Comparison of ENCODE assay signal across 8 cellular contexts in genomic region chr17:80454557-80455327, GRCh38. TPM values are rescaled to one million over a fixed set of nuclear protein-coding genes. Genes with fewer than 3 reads are reported as not detected.
DNase-seq lines count a peak whose midpoint lies in the region; ATAC-seq and TF ChIP-seq lines count a peak whose summit lies in the region.

No MANE protein-coding gene starts in this region.

- DNase-seq in CD4-positive, alpha-beta memory T cell, result peak; percentile 92 to 96 (median 95)
- DNase-seq in HK-2 (ENCODE audit: unreplicated experiment) (peak; percentile 97), NCI-H82 treated with DMSO at 0.1 percent for 48 hours (lab: John Stamatoyannopoulos, UW; ENCODE audit: unreplicated experiment) (peak; percentile 83), ecto neural progenitor cell (ENCODE audit: low spot score) (peak; percentile 99), lower lobe of right lung (peak; percentile 98)
- DNase-seq in activated CD8-positive, alpha-beta T cell treated with anti-CD3 and anti-CD28 coated beads for 36 hours, result peak; percentile 97
- peak; percentile 87 to 91 (median 88) for DNase-seq in stimulated activated CD4-positive, alpha-beta T cell treated with anti-CD3 and anti-CD28 coated beads, TNF-alpha, amount 100 ng/mL, for 1 hour (ENCODE audit: low read depth in 3 of 3, low spot score in 1 of 3)

- peaks cover 0 to 3% of the 10 kb centered on the region in 2 donors for H3K36me3 Mint-ChIP-seq in CD4-positive, alpha-beta memory T cell
- peaks cover 5% of the 10 kb centered on the region for H3K36me3 Mint-ChIP-seq in activated CD8-positive, alpha-beta T cell treated with anti-CD3 and anti-CD28 coated beads for 36 hours (ENCODE audit: low read depth)

- H3K4me3 Mint-ChIP-seq in CD4-positive, alpha-beta memory T cell, result peak overlapping the region; percentile 89 to 93 (median 92)
- H3K4me3 Mint-ChIP-seq in activated CD8-positive, alpha-beta T cell treated with anti-CD3 and anti-CD28 coated beads for 36 hours, result peak overlapping the region; percentile 99

- intact Hi-C loops in CD4-positive, alpha-beta memory T cell (cut with micrococcal nuclease), result loop anchor here (1.0 kb wide), 2 partner anchors 39 to 90 kb away; partner anchors contain the start of genes ENDOV and RPTOR
- intact Hi-C loops in activated CD8-positive, alpha-beta T cell treated with anti-CD3 and anti-CD28 coated beads for 36 hours (cut with micrococcal nuclease), result no loop called here
- intact Hi-C loops in lower lobe of right lung (cut with DNase I), result no loop called here

- ATAC-seq in GM19455 (IDR thresholded peaks at IDR 0.05; ENCODE audit: unreplicated experiment), result peak; percentile 83
- peak; percentile 93 for ATAC-seq in activated CD8-positive, alpha-beta T cell treated with anti-CD3 and anti-CD28 coated beads for 36 hours
- ATAC-seq in lower lobe of right lung, result peak; percentile 98

- H3K9me3 ChIP-seq in CD4-positive, alpha-beta memory T cell (ENCODE audit: control insufficient read depth in 1 of 2, low read length in 2 of 2), result no peaks in the 10 kb centered on the region
- no peaks in the 10 kb centered on the region for H3K9me3 ChIP-seq in lower lobe of right lung

- peaks cover 14 to 17% of the 10 kb centered on the region in 2 donors for H3K27me3 Mint-ChIP-seq in CD4-positive, alpha-beta memory T cell
- H3K27me3 Mint-ChIP-seq in activated CD8-positive, alpha-beta T cell treated with anti-CD3 and anti-CD28 coated beads for 36 hours, result peaks cover 24% of the 10 kb centered on the region

- POLR2A ChIA-PET in CD4-positive, alpha-beta memory T cell (lab: Charles Lee; ENCODE audit: partially characterized antibody), result interaction anchor here (0.6 to 2.7 kb wide), 45 partner anchors 9 to 1229 kb away, joined by 3 to 22 read pairs (median 4); partner anchors contain the start of genes ACTG1, ARL16, CHMP6 and ENDOV
- POLR2A ChIA-PET in activated CD8-positive, alpha-beta T cell treated with anti-CD3 and anti-CD28 coated beads for 36 hours (lab: Charles Lee), result interaction anchor here (0.6 to 2.8 kb wide), 25 partner anchors 10 to 662 kb away, joined by 3 to 15 read pairs (median 4); partner anchors contain the start of genes NPTX1 and RPTOR

- H3K9me3 Mint-ChIP-seq in CD4-positive, alpha-beta memory T cell, result peaks cover 0 to 4% (median 0%) of the 10 kb centered on the region in 8 donors
- no peaks in the 10 kb centered on the region for H3K9me3 Mint-ChIP-seq in activated CD8-positive, alpha-beta T cell treated with anti-CD3 and anti-CD28 coated beads for 36 hours

- peaks cover 9 to 25% (median 12%) of the 10 kb centered on the region in 4 donors for H3K4me1 Mint-ChIP-seq in CD4-positive, alpha-beta memory T cell
- H3K4me1 Mint-ChIP-seq in activated CD8-positive, alpha-beta T cell treated with anti-CD3 and anti-CD28 coated beads for 36 hours (ENCODE audit: low read depth), result peaks cover 28% of the 10 kb centered on the region

- no peaks in the 10 kb centered on the region for H3K36me3 ChIP-seq in CD4-positive, alpha-beta memory T cell (ENCODE audit: insufficient read depth, low read length)
- H3K36me3 ChIP-seq in lower lobe of right lung, result no peaks in the 10 kb centered on the region

- TF ChIP-seq CTCF in activated CD8-positive, alpha-beta T cell treated with anti-CD3 and anti-CD28 coated beads for 36 hours (IDR thresholded peaks at IDR 0.05), result no peak
- no peak for TF ChIP-seq CTCF in lower lobe of right lung (IDR thresholded peaks at IDR 0.05)

- H3K4me3 ChIP-seq in CD4-positive, alpha-beta memory T cell (ENCODE audit: low read length in 2 of 2), result peak overlapping the region; percentile 42 to 66
- peak overlapping the region; percentile 89 for H3K4me3 ChIP-seq in lower lobe of right lung

- peak overlapping the region; percentile 92 to 98 (median 96) for H3K27ac Mint-ChIP-seq in CD4-positive, alpha-beta memory T cell
- peak overlapping the region; percentile 92 for H3K27ac Mint-ChIP-seq in activated CD8-positive, alpha-beta T cell treated with anti-CD3 and anti-CD28 coated beads for 36 hours

- peak overlapping the region; percentile 93 for H3K27ac ChIP-seq in CD4-positive, alpha-beta memory T cell (ENCODE audit: low read depth, low read length)
- peak overlapping the region; percentile 97 for H3K27ac ChIP-seq in lower lobe of right lung

- H3K27me3 ChIP-seq in CD4-positive, alpha-beta memory T cell (ENCODE audit: insufficient read depth, low read length), result no peaks in the 10 kb centered on the region
- peaks cover 5% of the 10 kb centered on the region for H3K27me3 ChIP-seq in lower lobe of right lung (ENCODE audit: low read depth)

- peaks cover 18% of the 10 kb centered on the region for H3K4me1 ChIP-seq in CD4-positive, alpha-beta memory T cell (ENCODE audit: insufficient read depth, low read length)
- peaks cover 17% of the 10 kb centered on the region for H3K4me1 ChIP-seq in lower lobe of right lung

- CTCF ChIA-PET in CD4-positive, alpha-beta memory T cell (lab: Charles Lee; ENCODE audit: partially characterized antibody), result interaction anchor here (0.6 to 1.5 kb wide), 5 partner anchors 27 to 523 kb away, joined by 3 to 6 read pairs (median 3); no protein-coding TSS in a partner anchor
- CTCF ChIA-PET in activated CD8-positive, alpha-beta T cell treated with anti-CD3 and anti-CD28 coated beads for 36 hours (lab: Charles Lee), result interaction anchor here (1.0 to 2.0 kb wide), 4 partner anchors 20 to 444 kb away, joined by 3 to 11 read pairs (median 6); no protein-coding TSS in a partner anchor

RNA-seq across cellular contexts. Expression of gene NPTX1, which starts 21.7 kb away (rescaled TPM):
- not detected for total RNA-seq in CD4-positive, alpha-beta memory T cell
- under 1 TPM in 1 of 2 donors, not detected in 1; 0.38 TPM for polyA plus RNA-seq in CD4-positive, alpha-beta memory T cell
- 1 to 10 TPM; 3.4 to 5.1 TPM for total RNA-seq in activated CD8-positive, alpha-beta T cell treated with anti-CD3 and anti-CD28 coated beads for 36 hours
- total RNA-seq in lower lobe of right lung, result 2.1 TPM

RNA-seq across cellular contexts. Expression of gene ENDOV, which starts 39.8 kb away (rescaled TPM):
- 10 to 100 TPM; 20.1 to 25.5 TPM for total RNA-seq in CD4-positive, alpha-beta memory T cell
- 10 to 100 TPM; 10.1 to 15.5 TPM for polyA plus RNA-seq in CD4-positive, alpha-beta memory T cell
- total RNA-seq in activated CD8-positive, alpha-beta T cell treated with anti-CD3 and anti-CD28 coated beads for 36 hours, result 10 to 100 TPM; 16.8 to 18.1 TPM
- total RNA-seq in lower lobe of right lung, result 23.4 TPM

Comparison
In these comparisons a context has a peak if more than half of its experiments do, and no peak if none do; other contexts are left out.
1. Peak in every context shown above with its lines: DNase-seq, ATAC-seq, H3K4me3 ChIP-seq and H3K27ac ChIP-seq.